16 cellular contexts compared by ENCODE assay signal in the genomic region with DNA sequence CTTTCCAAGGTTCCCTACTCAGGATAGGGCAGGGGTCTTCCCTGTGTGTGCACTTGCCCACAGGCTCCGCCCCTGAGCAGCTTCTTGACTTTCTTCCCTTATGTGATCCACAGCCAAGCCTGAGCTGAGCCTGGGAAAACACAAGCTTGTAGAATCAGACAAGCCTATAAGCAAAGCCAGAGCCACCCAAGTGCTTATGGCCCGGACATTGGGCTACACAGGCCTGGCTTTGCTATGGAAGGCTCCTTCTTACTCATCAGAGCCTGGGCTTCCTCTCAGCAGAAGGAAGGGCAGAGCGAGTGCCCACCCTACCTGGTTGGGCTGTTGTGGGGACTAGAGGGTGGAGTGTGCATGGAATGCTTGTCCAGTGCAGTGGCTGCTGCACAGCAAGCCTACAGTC. TPM values are rescaled to one million over a fixed set of nuclear protein-coding genes. Genes with fewer than 3 reads are reported as not detected.
A peak's percentile ranks its signal among the peaks of the same experiment; 100 is the strongest.
DNase-seq lines count a peak whose midpoint lies in the region; ATAC-seq and TF ChIP-seq lines count a peak whose summit lies in the region.
"Had no signal": no experiment of that assay in that cellular context is flagged by ENCODE, and none has a peak within 500 bp of the region (broad histone marks: within the 10 kb centered on the region; RNA-seq: fewer than 3 reads in every experiment).

No MANE protein-coding gene starts in this region.

- H3K9me3 Mint-ChIP-seq in activated naive CD4-positive, alpha-beta T cell treated with anti-CD3 and anti-CD28 coated beads, Interleukin-2, amount 10 ng/mL, durations not matched to agents 7 days and 5 days: no peaks in the 10 kb centered on the region
- peaks cover 2% of the 10 kb centered on the region for H3K9me3 Mint-ChIP-seq in glutamatergic neuron (ENCODE audit: unreplicated experiment)
- no peaks in the 10 kb centered on the region for H3K9me3 Mint-ChIP-seq in stimulated activated effector memory CD8-positive, alpha-beta T cell treated with anti-CD3 and anti-CD28 coated beads, Interleukin-12 subunit alpha, Interleukin-12 subunit beta, amount 100 ng/mL, for 72 hours
- H3K9me3 Mint-ChIP-seq in CD14-positive monocyte: peaks cover 0 to 2% (median 0%) of the 10 kb centered on the region in 7 donors

- CTCF ChIA-PET in activated naive CD4-positive, alpha-beta T cell treated with anti-CD3 and anti-CD28 coated beads, Interleukin-2, amount 10 ng/mL, durations not matched to agents 7 days and 5 days (lab: Charles Lee): no interaction called here
- CTCF ChIA-PET in RWPE1 (lab: Yijun Ruan, JAX): no interaction called here

- TF ChIP-seq CTCF in RWPE1 (conservative IDR thresholded peaks at IDR 0.05; ENCODE audit: low read depth) (no peak), glutamatergic neuron (IDR thresholded peaks at IDR 0.05; ENCODE audit: partially characterized antibody, unreplicated experiment) (no peak), CD14-positive monocyte (IDR thresholded peaks at IDR 0.05) (no peak)

- peaks cover 9% of the 10 kb centered on the region for H3K36me3 Mint-ChIP-seq in activated naive CD4-positive, alpha-beta T cell treated with anti-CD3 and anti-CD28 coated beads, Interleukin-2, amount 10 ng/mL, durations not matched to agents 7 days and 5 days
- no peaks in the 10 kb centered on the region for H3K36me3 Mint-ChIP-seq in glutamatergic neuron (ENCODE audit: unreplicated experiment)
- H3K36me3 Mint-ChIP-seq in stimulated activated effector memory CD8-positive, alpha-beta T cell treated with anti-CD3 and anti-CD28 coated beads, Interleukin-12 subunit alpha, Interleukin-12 subunit beta, amount 100 ng/mL, for 72 hours: peaks cover 36% of the 10 kb centered on the region
- peaks cover 3 to 13% of the 10 kb centered on the region in 2 donors for H3K36me3 Mint-ChIP-seq in CD14-positive monocyte

- peaks cover 30% of the 10 kb centered on the region for H3K4me1 Mint-ChIP-seq in activated naive CD4-positive, alpha-beta T cell treated with anti-CD3 and anti-CD28 coated beads, Interleukin-2, amount 10 ng/mL, durations not matched to agents 7 days and 5 days
- peaks cover 7% of the 10 kb centered on the region for H3K4me1 Mint-ChIP-seq in glutamatergic neuron (ENCODE audit: low read depth, unreplicated experiment)
- H3K4me1 Mint-ChIP-seq in stimulated activated effector memory CD8-positive, alpha-beta T cell treated with anti-CD3 and anti-CD28 coated beads, Interleukin-12 subunit alpha, Interleukin-12 subunit beta, amount 100 ng/mL, for 72 hours: peaks cover 48% of the 10 kb centered on the region
- peaks cover 38% of the 10 kb centered on the region for H3K4me1 Mint-ChIP-seq in CD14-positive monocyte

- POLR2A ChIA-PET in RWPE1 (lab: Yijun Ruan, JAX; ENCODE audit: low non-redundant PET): no interaction called here

- no peak for ATAC-seq in stimulated activated effector memory CD8-positive, alpha-beta T cell treated with anti-CD3 and anti-CD28 coated beads, Interleukin-12 subunit alpha, Interleukin-12 subunit beta, amount 100 ng/mL, for 72 hours
- no peak for ATAC-seq in GM19395 (IDR thresholded peaks at IDR 0.05; ENCODE audit: unreplicated experiment)
- ATAC-seq: Panc1 had no signal

- H3K27ac Mint-ChIP-seq in activated naive CD4-positive, alpha-beta T cell treated with anti-CD3 and anti-CD28 coated beads, Interleukin-2, amount 10 ng/mL, durations not matched to agents 7 days and 5 days: peak overlapping the region; percentile 12
- H3K27ac Mint-ChIP-seq in glutamatergic neuron (ENCODE audit: unreplicated experiment) (peak overlapping the region; percentile 68), CD14-positive monocyte (no peak overlapping the region)
- H3K27ac Mint-ChIP-seq in stimulated activated effector memory CD8-positive, alpha-beta T cell treated with anti-CD3 and anti-CD28 coated beads, Interleukin-12 subunit alpha, Interleukin-12 subunit beta, amount 100 ng/mL, for 72 hours: no peak overlapping the region

- peak overlapping the region; percentile 70 for H3K4me3 Mint-ChIP-seq in activated naive CD4-positive, alpha-beta T cell treated with anti-CD3 and anti-CD28 coated beads, Interleukin-2, amount 10 ng/mL, durations not matched to agents 7 days and 5 days
- H3K4me3 Mint-ChIP-seq in glutamatergic neuron (ENCODE audit: unreplicated experiment) (peak overlapping the region; percentile 46), CD14-positive monocyte (peak overlapping the region in 1 of 2 donors; percentile 63)
- peak overlapping the region; percentile 88 for H3K4me3 Mint-ChIP-seq in stimulated activated effector memory CD8-positive, alpha-beta T cell treated with anti-CD3 and anti-CD28 coated beads, Interleukin-12 subunit alpha, Interleukin-12 subunit beta, amount 100 ng/mL, for 72 hours

- H3K27ac ChIP-seq in RWPE1: peak overlapping the region; percentile 85
- H3K27ac ChIP-seq: parathyroid adenoma had no signal

- H3K27me3 Mint-ChIP-seq in activated naive CD4-positive, alpha-beta T cell treated with anti-CD3 and anti-CD28 coated beads, Interleukin-2, amount 10 ng/mL, durations not matched to agents 7 days and 5 days: peaks cover 26% of the 10 kb centered on the region
- no peaks in the 10 kb centered on the region for H3K27me3 Mint-ChIP-seq in glutamatergic neuron (ENCODE audit: unreplicated experiment)
- H3K27me3 Mint-ChIP-seq in CD14-positive monocyte (ENCODE audit: low read depth in 3 of 3): peaks cover 2 to 13% (median 11%) of the 10 kb centered on the region in 3 donors

- DNase-seq in activated naive CD4-positive, alpha-beta T cell treated with anti-CD3 and anti-CD28 coated beads, Interleukin-2, amount 10 ng/mL, durations not matched to agents 7 days and 5 days: peak; percentile 18
- no peak for DNase-seq in activated naive CD4-positive, alpha-beta T cell treated with Interleukin-2 at 50 U/mL for 16 hours
- DNase-seq in RWPE1 (ENCODE audit: low spot score): no peak
- no peak for DNase-seq in glutamatergic neuron
- no peak for DNase-seq in stimulated activated effector memory CD8-positive, alpha-beta T cell treated with anti-CD3 and anti-CD28 coated beads, Interleukin-12 subunit alpha, Interleukin-12 subunit beta, amount 100 ng/mL, for 72 hours (ENCODE audit: low spot score in 2 of 2)
- DNase-seq in CD14-positive monocyte (ENCODE audit: low spot score): no peak
- DNase-seq in SHP77 (lab: John Stamatoyannopoulos, UW): no peak
- DNase-seq: activated gamma-delta T cell treated with Interleukin-2 at 50 U/mL for 16 hours, BE2C, DND-41, HCEC 1CT, NCI-H1436 treated with DMSO at 0.1 percent for 48 hours, NCI-H524 had no signal

- intact Hi-C loops in CD14-positive monocyte (cut with micrococcal nuclease): loop anchor here (5.0 kb wide), 4 partner anchors 40 to 515 kb away; partner anchors contain the start of genes HAUS3 (in 1 of the 2) and POLN (in 1 of the 2)

RNA-seq across cellular contexts. Expression of gene TNIP2, which starts 1.3 kb away (rescaled TPM):
- total RNA-seq in glutamatergic neuron (ENCODE audit: unreplicated experiment): 25.4 TPM
- 10 to 100 TPM; 27.6 to 28.2 TPM for polyA plus RNA-seq in CD14-positive monocyte

RNA-seq across cellular contexts. Expression of gene SH3BP2, which starts 35.5 kb away (rescaled TPM):
- 85.3 TPM for total RNA-seq in glutamatergic neuron (ENCODE audit: unreplicated experiment)
- polyA plus RNA-seq in CD14-positive monocyte: 10 to 100 TPM; 19.1 to 26.9 TPM

Comparison
In these comparisons a context has a peak if more than half of its experiments do, and no peak if none do; other contexts are left out.
1. H3K27ac Mint-ChIP-seq: peak in activated naive CD4-positive, alpha-beta T cell treated with anti-CD3 and anti-CD28 coated beads, Interleukin-2, amount 10 ng/mL, durations not matched to agents 7 days and 5 days (single experiment) and glutamatergic neuron (single experiment); none in stimulated activated effector memory CD8-positive, alpha-beta T cell treated with anti-CD3 and anti-CD28 coated beads, Interleukin-12 subunit alpha, Interleukin-12 subunit beta, amount 100 ng/mL, for 72 hours (single experiment) and CD14-positive monocyte (0 of 7).